In the genomic region with DNA sequence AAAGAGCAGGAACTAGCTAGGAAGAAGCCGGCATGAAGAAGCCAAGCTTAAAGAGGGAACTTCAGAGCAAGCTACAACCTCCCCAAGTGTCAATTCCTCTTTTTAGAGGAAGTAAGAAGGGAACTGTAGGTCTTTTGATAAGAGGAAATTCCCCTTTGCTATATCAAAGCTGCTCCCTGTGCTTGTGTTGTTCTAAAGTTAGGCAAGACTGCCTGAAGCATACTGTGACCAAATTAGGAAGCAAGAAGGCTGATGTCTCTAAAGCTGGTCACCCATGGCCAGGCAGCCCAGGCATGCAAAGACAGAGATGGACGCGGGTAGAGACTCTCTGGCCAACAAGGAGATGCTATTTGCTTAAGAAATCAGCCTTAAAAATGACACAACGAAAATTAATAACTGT, we compare ENCODE assay signal across 8 cellular contexts.
DNase-seq lines count a peak whose midpoint lies in the region; ATAC-seq, FAIRE-seq and TF ChIP-seq lines count a peak whose summit lies in the region.

No MANE protein-coding gene starts in this region.

- FAIRE-seq in bronchial epithelial cell (lab: Jason Lieb, UNC): no peak

- no peaks in the 10 kb centered on the region for H3K9me3 ChIP-seq in lung (ENCODE audit: control insufficient read depth in 2 of 2, insufficient read depth in 1 of 2, low read length in 1 of 2)

- no peak overlapping the region for H3K4me3 ChIP-seq in bronchial epithelial cell (ENCODE audit: low read depth, low read length)
- H3K4me3 ChIP-seq in lung: no peak overlapping the region

- peaks cover 29 to 30% of the 10 kb centered on the region in 2 donors for H3K4me1 ChIP-seq in lung (ENCODE audit: control insufficient read depth in 2 of 2, insufficient read depth in 2 of 2, low read length in 2 of 2)

- ATAC-seq in GM21529 (IDR thresholded peaks at IDR 0.05; ENCODE audit: unreplicated experiment) (peak; percentile 54), lung (ENCODE audit: insufficient read depth, low FRiP score) (peak; percentile 53)

- DNase-seq in GM10266 (ENCODE audit: extremely low spot score) (peak; percentile 62), MV-4-11 (lab: John Stamatoyannopoulos, UW) (peak; percentile 99), bronchial epithelial cell (ENCODE audit: low read depth) (peak; percentile 88), lung (ENCODE audit: low spot score) (no peak), NCI-H526 (lab: John Stamatoyannopoulos, UW) (no peak), NCI-H2196 (lab: John Stamatoyannopoulos, UW; ENCODE audit: unreplicated experiment) (no peak), NCI-H774 (lab: John Stamatoyannopoulos, UW) (no peak)

- peak overlapping the region; percentile 79 to 80 for H3K27ac ChIP-seq in lung (ENCODE audit: low read depth in 1 of 2, low read length in 1 of 2)

- H3K27me3 ChIP-seq in bronchial epithelial cell (ENCODE audit: control insufficient read depth, insufficient read depth, low read length): no peaks in the 10 kb centered on the region
- H3K27me3 ChIP-seq in lung (ENCODE audit: control insufficient read depth, insufficient read depth): no peaks in the 10 kb centered on the region

- no peak for TF ChIP-seq CTCF in GM10266 (IDR thresholded peaks at IDR 0.05; ENCODE audit: control insufficient read depth, insufficient read depth, low read depth, missing control alignments)
- no peak for TF ChIP-seq CTCF in bronchial epithelial cell (IDR thresholded peaks at IDR 0.05; ENCODE audit: insufficient read depth, low read length, severe bottlenecking)
- TF ChIP-seq CTCF in lung (IDR thresholded peaks at IDR 0.05; ENCODE audit: control extremely low read depth, extremely low read depth): no peak

- WGBS in lung, 2 donors: 12 to 33% methylated on average over 4 of the region's 4 CpGs

- H3K36me3 ChIP-seq in bronchial epithelial cell (ENCODE audit: control insufficient read depth, insufficient read depth, low read length) (no peaks in the 10 kb centered on the region), lung (ENCODE audit: control insufficient read depth in 2 of 2, insufficient read depth in 2 of 2, low read length in 2 of 2) (no peaks in the 10 kb centered on the region)

Comparison
In these comparisons a context has a peak if more than half of its experiments do, and no peak if none do; other contexts are left out.
1. DNase-seq: peak in GM10266 (single experiment), MV-4-11 (single experiment) and bronchial epithelial cell (single experiment); none in lung (single experiment), NCI-H526 (0 of 2), NCI-H2196 (single experiment) and NCI-H774 (single experiment).